1 cellular context compared by ENCODE assay signal in the genomic region with DNA sequence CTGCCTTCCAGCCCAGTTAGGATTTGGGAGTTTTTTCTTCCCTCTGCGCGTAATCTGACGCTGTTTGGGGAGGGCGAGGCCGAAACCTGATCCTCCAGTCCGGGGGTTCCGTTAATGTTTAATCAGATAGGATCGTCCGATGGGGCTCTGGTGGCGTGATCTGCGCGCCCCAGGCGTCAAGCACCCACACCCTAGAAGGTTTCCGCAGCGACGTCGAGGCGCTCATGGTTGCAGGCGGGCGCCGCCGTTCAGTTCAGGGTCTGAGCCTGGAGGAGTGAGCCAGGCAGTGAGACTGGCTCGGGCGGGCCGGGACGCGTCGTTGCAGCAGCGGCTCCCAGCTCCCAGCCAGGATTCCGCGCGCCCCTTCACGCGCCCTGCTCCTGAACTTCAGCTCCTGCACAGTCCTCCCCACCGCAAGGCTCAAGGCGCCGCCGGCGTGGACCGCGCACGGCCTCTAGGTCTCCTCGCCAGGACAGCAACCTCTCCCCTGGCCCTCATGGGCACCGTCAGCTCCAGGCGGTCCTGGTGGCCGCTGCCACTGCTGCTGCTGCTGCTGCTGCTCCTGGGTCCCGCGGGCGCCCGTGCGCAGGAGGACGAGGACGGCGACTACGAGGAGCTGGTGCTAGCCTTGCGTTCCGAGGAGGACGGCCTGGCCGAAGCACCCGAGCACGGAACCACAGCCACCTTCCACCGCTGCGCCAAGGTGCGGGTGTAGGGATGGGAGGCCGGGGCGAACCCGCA.
TF ChIP-seq lines count a peak whose summit lies in the region.

A gene (plus strand): TSS at position 207 of the 741 bp plus-strand sequence. CDS start 290 bp downstream, at position 497.

TF ChIP-seq in IMR-90, 13 proteins besides CTCF, POLR2A, EP300 and RAD21 (continued from another document):
- TF ChIP-seq, protein P1, sequence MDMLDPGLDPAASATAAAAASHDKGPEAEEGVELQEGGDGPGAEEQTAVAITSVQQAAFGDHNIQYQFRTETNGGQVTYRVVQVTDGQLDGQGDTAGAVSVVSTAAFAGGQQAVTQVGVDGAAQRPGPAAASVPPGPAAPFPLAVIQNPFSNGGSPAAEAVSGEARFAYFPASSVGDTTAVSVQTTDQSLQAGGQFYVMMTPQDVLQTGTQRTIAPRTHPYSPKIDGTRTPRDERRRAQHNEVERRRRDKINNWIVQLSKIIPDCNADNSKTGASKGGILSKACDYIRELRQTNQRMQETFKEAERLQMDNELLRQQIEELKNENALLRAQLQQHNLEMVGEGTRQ (IDR thresholded peaks at IDR 0.05; ENCODE audit: low read depth, low read length), result no peak
- TF ChIP-seq MXI1 (IDR thresholded peaks at IDR 0.05; ENCODE audit: borderline replicate concordance, low read depth, low read length) (no peak), FOS (IDR thresholded peaks at IDR 0.05; ENCODE audit: low read depth, low read length) (no peak), SMC3 (IDR thresholded peaks at IDR 0.05; ENCODE audit: low read depth, low read length) (no peak), CHD1 (IDR thresholded peaks at IDR 0.05; ENCODE audit: low read depth, low read length) (no peak), MAFK (IDR thresholded peaks at IDR 0.05; ENCODE audit: low read depth, low read length) (no peak), BHLHE40 (IDR thresholded peaks at IDR 0.05; ENCODE audit: low read depth, low read length) (no peak), RCOR1 (IDR thresholded peaks at IDR 0.05; ENCODE audit: insufficient replicate concordance, low read length) (no peak), RFX5 (IDR thresholded peaks at IDR 0.05; ENCODE audit: low read depth, low read length) (no peak), NFE2L2 (IDR thresholded peaks at IDR 0.05; ENCODE audit: low read depth, low read length) (no peak), MAZ (IDR thresholded peaks at IDR 0.05; ENCODE audit: borderline replicate concordance, low read depth, low read length) (no peak), CEBPB (IDR thresholded peaks at IDR 0.05; ENCODE audit: low read depth, low read length) (no peak)
